2 cellular contexts compared by ENCODE assay signal in genomic region chr11:11312738-11313137, GRCh38.
TF ChIP-seq lines count a peak whose summit lies in the region.

No MANE protein-coding gene starts in this region.

TF ChIP-seq in A549, 52 proteins besides CTCF, POLR2A, EP300 and RAD21:
- TF ChIP-seq USF2 (IDR thresholded peaks at IDR 0.05) (no peak), TP53 (CRISPR knock-in tag; IDR thresholded peaks at IDR 0.05) (no peak), KDM5A (IDR thresholded peaks at IDR 0.05) (no peak), RFX5 (IDR thresholded peaks at IDR 0.05) (no peak), FOSB (CRISPR knock-in tag; IDR thresholded peaks at IDR 0.05) (no peak)

TF ChIP-seq in GM23338, 12 proteins besides CTCF, POLR2A, EP300 and RAD21:
- TF ChIP-seq STAT1 (IDR thresholded peaks at IDR 0.05; ENCODE audit: unreplicated experiment), result no peak
- TF ChIP-seq, protein P1, sequence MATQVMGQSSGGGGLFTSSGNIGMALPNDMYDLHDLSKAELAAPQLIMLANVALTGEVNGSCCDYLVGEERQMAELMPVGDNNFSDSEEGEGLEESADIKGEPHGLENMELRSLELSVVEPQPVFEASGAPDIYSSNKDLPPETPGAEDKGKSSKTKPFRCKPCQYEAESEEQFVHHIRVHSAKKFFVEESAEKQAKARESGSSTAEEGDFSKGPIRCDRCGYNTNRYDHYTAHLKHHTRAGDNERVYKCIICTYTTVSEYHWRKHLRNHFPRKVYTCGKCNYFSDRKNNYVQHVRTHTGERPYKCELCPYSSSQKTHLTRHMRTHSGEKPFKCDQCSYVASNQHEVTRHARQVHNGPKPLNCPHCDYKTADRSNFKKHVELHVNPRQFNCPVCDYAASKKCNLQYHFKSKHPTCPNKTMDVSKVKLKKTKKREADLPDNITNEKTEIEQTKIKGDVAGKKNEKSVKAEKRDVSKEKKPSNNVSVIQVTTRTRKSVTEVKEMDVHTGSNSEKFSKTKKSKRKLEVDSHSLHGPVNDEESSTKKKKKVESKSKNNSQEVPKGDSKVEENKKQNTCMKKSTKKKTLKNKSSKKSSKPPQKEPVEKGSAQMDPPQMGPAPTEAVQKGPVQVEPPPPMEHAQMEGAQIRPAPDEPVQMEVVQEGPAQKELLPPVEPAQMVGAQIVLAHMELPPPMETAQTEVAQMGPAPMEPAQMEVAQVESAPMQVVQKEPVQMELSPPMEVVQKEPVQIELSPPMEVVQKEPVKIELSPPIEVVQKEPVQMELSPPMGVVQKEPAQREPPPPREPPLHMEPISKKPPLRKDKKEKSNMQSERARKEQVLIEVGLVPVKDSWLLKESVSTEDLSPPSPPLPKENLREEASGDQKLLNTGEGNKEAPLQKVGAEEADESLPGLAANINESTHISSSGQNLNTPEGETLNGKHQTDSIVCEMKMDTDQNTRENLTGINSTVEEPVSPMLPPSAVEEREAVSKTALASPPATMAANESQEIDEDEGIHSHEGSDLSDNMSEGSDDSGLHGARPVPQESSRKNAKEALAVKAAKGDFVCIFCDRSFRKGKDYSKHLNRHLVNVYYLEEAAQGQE (IDR thresholded peaks at IDR 0.05; ENCODE audit: unreplicated experiment), result no peak
- no peak for TF ChIP-seq ZNF114 (CRISPR knock-in tag; IDR thresholded peaks at IDR 0.05)
- no peak for TF ChIP-seq EZH2 (IDR thresholded peaks at IDR 0.05; ENCODE audit: low read depth, unreplicated experiment)
- TF ChIP-seq ETS1 (IDR thresholded peaks at IDR 0.05), result no peak
- no peak for TF ChIP-seq EZH2phosphoT487 (IDR thresholded peaks at IDR 0.05; ENCODE audit: unreplicated experiment)
- TF ChIP-seq POLR2AphosphoS5 (IDR thresholded peaks at IDR 0.05; ENCODE audit: low read depth), result no peak
- no peak for TF ChIP-seq NANOG (IDR thresholded peaks at IDR 0.05; ENCODE audit: borderline replicate concordance)
- TF ChIP-seq JUNB (IDR thresholded peaks at IDR 0.05; ENCODE audit: unreplicated experiment), result no peak
- TF ChIP-seq CREB1 (CRISPR knock-in tag; IDR thresholded peaks at IDR 0.05; ENCODE audit: low read depth), result no peak
- TF ChIP-seq, protein P2, sequence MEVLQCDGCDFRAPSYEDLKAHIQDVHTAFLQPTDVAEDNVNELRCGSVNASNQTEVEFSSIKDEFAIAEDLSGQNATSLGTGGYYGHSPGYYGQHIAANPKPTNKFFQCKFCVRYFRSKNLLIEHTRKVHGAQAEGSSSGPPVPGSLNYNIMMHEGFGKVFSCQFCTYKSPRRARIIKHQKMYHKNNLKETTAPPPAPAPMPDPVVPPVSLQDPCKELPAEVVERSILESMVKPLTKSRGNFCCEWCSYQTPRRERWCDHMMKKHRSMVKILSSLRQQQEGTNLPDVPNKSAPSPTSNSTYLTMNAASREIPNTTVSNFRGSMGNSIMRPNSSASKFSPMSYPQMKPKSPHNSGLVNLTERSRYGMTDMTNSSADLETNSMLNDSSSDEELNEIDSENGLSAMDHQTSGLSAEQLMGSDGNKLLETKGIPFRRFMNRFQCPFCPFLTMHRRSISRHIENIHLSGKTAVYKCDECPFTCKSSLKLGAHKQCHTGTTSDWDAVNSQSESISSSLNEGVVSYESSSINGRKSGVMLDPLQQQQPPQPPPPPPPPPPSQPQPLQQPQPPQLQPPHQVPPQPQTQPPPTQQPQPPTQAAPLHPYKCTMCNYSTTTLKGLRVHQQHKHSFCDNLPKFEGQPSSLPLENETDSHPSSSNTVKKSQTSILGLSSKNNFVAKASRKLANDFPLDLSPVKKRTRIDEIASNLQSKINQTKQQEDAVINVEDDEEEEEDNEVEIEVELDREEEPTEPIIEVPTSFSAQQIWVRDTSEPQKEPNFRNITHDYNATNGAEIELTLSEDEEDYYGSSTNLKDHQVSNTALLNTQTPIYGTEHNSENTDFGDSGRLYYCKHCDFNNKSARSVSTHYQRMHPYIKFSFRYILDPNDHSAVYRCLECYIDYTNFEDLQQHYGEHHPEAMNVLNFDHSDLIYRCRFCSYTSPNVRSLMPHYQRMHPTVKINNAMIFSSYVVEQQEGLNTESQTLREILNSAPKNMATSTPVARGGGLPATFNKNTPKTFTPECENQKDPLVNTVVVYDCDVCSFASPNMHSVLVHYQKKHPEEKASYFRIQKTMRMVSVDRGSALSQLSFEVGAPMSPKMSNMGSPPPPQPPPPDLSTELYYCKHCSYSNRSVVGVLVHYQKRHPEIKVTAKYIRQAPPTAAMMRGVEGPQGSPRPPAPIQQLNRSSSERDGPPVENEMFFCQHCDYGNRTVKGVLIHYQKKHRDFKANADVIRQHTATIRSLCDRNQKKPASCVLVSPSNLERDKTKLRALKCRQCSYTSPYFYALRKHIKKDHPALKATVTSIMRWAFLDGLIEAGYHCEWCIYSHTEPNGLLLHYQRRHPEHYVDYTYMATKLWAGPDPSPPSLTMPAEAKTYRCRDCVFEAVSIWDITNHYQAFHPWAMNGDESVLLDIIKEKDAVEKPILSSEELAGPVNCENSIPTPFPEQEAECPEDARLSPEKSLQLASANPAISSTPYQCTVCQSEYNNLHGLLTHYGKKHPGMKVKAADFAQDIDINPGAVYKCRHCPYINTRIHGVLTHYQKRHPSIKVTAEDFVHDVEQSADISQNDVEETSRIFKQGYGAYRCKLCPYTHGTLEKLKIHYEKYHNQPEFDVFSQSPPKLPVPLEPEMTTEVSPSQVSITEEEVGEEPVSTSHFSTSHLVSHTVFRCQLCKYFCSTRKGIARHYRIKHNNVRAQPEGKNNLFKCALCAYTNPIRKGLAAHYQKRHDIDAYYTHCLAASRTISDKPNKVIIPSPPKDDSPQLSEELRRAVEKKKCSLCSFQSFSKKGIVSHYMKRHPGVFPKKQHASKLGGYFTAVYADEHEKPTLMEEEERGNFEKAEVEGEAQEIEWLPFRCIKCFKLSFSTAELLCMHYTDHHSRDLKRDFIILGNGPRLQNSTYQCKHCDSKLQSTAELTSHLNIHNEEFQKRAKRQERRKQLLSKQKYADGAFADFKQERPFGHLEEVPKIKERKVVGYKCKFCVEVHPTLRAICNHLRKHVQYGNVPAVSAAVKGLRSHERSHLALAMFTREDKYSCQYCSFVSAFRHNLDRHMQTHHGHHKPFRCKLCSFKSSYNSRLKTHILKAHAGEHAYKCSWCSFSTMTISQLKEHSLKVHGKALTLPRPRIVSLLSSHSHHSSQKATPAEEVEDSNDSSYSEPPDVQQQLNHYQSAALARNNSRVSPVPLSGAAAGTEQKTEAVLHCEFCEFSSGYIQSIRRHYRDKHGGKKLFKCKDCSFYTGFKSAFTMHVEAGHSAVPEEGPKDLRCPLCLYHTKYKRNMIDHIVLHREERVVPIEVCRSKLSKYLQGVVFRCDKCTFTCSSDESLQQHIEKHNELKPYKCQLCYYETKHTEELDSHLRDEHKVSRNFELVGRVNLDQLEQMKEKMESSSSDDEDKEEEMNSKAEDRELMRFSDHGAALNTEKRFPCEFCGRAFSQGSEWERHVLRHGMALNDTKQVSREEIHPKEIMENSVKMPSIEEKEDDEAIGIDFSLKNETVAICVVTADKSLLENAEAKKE (CRISPR knock-in tag; IDR thresholded peaks at IDR 0.05), result no peak
